ENCODE assay signal across 17 cellular contexts in genomic region chr18:3238742-3239141, GRCh38. TPM values are rescaled to one million over a fixed set of nuclear protein-coding genes. Genes with fewer than 3 reads are reported as not detected.
DNase-seq lines count a peak whose midpoint lies in the region; ATAC-seq and TF ChIP-seq lines count a peak whose summit lies in the region.
"Had no signal": no experiment of that assay in that cellular context is flagged by ENCODE, and none has a peak within 500 bp of the region (broad histone marks: within the 10 kb centered on the region; RNA-seq: fewer than 3 reads in every experiment).

No MANE protein-coding gene starts in this region.

- H3K36me3 ChIP-seq in CD4-positive, CD25-positive, alpha-beta regulatory T cell (ENCODE audit: control insufficient read depth, insufficient read depth, low read length): no peaks in the 10 kb centered on the region
- H3K36me3 ChIP-seq in Loucy (ENCODE audit: insufficient read depth, low read length): no peaks in the 10 kb centered on the region
- no peaks in the 10 kb centered on the region for H3K36me3 ChIP-seq in prostate gland
- H3K36me3 ChIP-seq: cardiac muscle cell had no signal

- peak; percentile 56 for TF ChIP-seq CTCF in Loucy (conservative IDR thresholded peaks at IDR 0.05; ENCODE audit: low read length)
- peak; percentile 19 for TF ChIP-seq CTCF in foreskin keratinocyte (conservative IDR thresholded peaks at IDR 0.05)
- TF ChIP-seq CTCF in activated CD8-positive, alpha-beta T cell treated with anti-CD3 and anti-CD28 coated beads for 36 hours (IDR thresholded peaks at IDR 0.05): no peak
- TF ChIP-seq CTCF in prostate gland (IDR thresholded peaks at IDR 0.05): no peak

- POLR2A ChIA-PET in activated CD8-positive, alpha-beta T cell treated with anti-CD3 and anti-CD28 coated beads for 36 hours (lab: Charles Lee): interaction anchor here (0.8 to 1.0 kb wide), 2 partner anchors 58 to 64 kb away, joined by 3 to 4 read pairs; no protein-coding TSS in a partner anchor

- intact Hi-C loops in activated CD8-positive, alpha-beta T cell treated with anti-CD3 and anti-CD28 coated beads for 36 hours (cut with micrococcal nuclease): no loop called here
- intact Hi-C loops in prostate gland (cut with DNase I): no loop called here

- 86% methylated on average over 2 of the region's 2 CpGs for WGBS in prostate gland

- no peak overlapping the region for H3K27ac ChIP-seq in CD4-positive, CD25-positive, alpha-beta regulatory T cell (ENCODE audit: insufficient read depth, low read length, poor library complexity, severe bottlenecking)
- H3K27ac ChIP-seq in foreskin keratinocyte (no peak overlapping the region), prostate gland (no peak overlapping the region)
- H3K27ac ChIP-seq: BLaER1 treated with 17β-estradiol and CSF1 and Interleukin-3, amounts not matched to agents 10 nM and 100 nM; cardiac muscle cell had no signal

- H3K4me2 ChIP-seq in Loucy (ENCODE audit: low read depth, low read length, poor library complexity, severe bottlenecking): no peak overlapping the region
- H3K4me2 ChIP-seq: BLaER1 treated with 17β-estradiol and CSF1 and Interleukin-3, amounts not matched to agents 10 nM and 100 nM had no signal

- H3F3A ChIP-seq in Loucy (ENCODE audit: low read depth): no peaks in the 10 kb centered on the region

- no peaks in the 10 kb centered on the region for H4K20me1 ChIP-seq in Loucy (ENCODE audit: insufficient read depth, low read length, poor library complexity, severe bottlenecking)
- H4K20me1 ChIP-seq: BLaER1 treated with 17β-estradiol and CSF1 and Interleukin-3, amounts not matched to agents 10 nM and 100 nM had no signal

- H3K27ac Mint-ChIP-seq in CD4-positive, CD25-positive, alpha-beta regulatory T cell: peak overlapping the region in 2 of 3 donors; percentile 72 to 74
- peak overlapping the region; percentile 36 for H3K27ac Mint-ChIP-seq in activated T-helper 17 cell treated with anti-CD3 and anti-CD28 coated beads, Interleukin-2, amount 50 U/mL, for 72 hours
- no peak overlapping the region for H3K27ac Mint-ChIP-seq in activated CD8-positive, alpha-beta T cell treated with anti-CD3 and anti-CD28 coated beads for 36 hours
- H3K27ac Mint-ChIP-seq: activated naive CD4-positive, alpha-beta T cell treated with anti-CD3 and anti-CD28 coated beads, Interleukin-2, amount 50 U/mL, for 72 hours; type B pancreatic cell had no signal

- TF ChIP-seq POLR2A in prostate gland (IDR thresholded peaks at IDR 0.05): no peak

- CTCF ChIA-PET in activated CD8-positive, alpha-beta T cell treated with anti-CD3 and anti-CD28 coated beads for 36 hours (lab: Charles Lee): interaction anchor here (1.0 to 1.9 kb wide), 6 partner anchors 19 to 244 kb away, joined by 3 to 6 read pairs (median 4); partner anchors contain the start of gene MYOM1

- no peak overlapping the region for H2AFZ ChIP-seq in Loucy (ENCODE audit: low read length)

- H3K4me3 ChIP-seq in CD4-positive, CD25-positive, alpha-beta regulatory T cell (ENCODE audit: low read depth, low read length): no peak overlapping the region
- H3K4me3 ChIP-seq in Loucy (ENCODE audit: low read length, poor library complexity, severe bottlenecking) (no peak overlapping the region), prostate gland (no peak overlapping the region)
- H3K4me3 ChIP-seq: BLaER1 treated with 17β-estradiol and CSF1 and Interleukin-3, amounts not matched to agents 10 nM and 100 nM; cardiac muscle cell had no signal

- no peak for DNase-seq in CD4-positive, CD25-positive, alpha-beta regulatory T cell
- DNase-seq in foreskin keratinocyte (no peak), SK-N-DZ (ENCODE audit: low spot score) (no peak), NK-92 (lab: John Stamatoyannopoulos, UW; ENCODE audit: unreplicated experiment) (no peak), prostate gland (ENCODE audit: low spot score) (no peak)
- DNase-seq in activated CD8-positive, alpha-beta T cell treated with anti-CD3 and anti-CD28 coated beads for 36 hours: no peak
- DNase-seq: mesenchymal stem cell, NCI-H1417 had no signal

- no peaks in the 10 kb centered on the region for H3K9me2 ChIP-seq in Loucy (replicated peaks; ENCODE audit: low read depth, low read length)

- H3K36me3 Mint-ChIP-seq in CD4-positive, CD25-positive, alpha-beta regulatory T cell: peaks cover 23% of the 10 kb centered on the region
- H3K36me3 Mint-ChIP-seq in activated T-helper 17 cell treated with anti-CD3 and anti-CD28 coated beads, Interleukin-2, amount 50 U/mL, for 72 hours (ENCODE audit: low read depth): no peaks in the 10 kb centered on the region
- peaks cover 20% of the 10 kb centered on the region for H3K36me3 Mint-ChIP-seq in activated CD8-positive, alpha-beta T cell treated with anti-CD3 and anti-CD28 coated beads for 36 hours (ENCODE audit: low read depth)
- H3K36me3 Mint-ChIP-seq: type B pancreatic cell had no signal

- H3K79me2 ChIP-seq in Loucy (ENCODE audit: insufficient read depth, low read length): no peaks in the 10 kb centered on the region

- no peaks in the 10 kb centered on the region for H3K27me3 ChIP-seq in CD4-positive, CD25-positive, alpha-beta regulatory T cell (ENCODE audit: control insufficient read depth, insufficient read depth, low read length)
- H3K27me3 ChIP-seq in Loucy (ENCODE audit: insufficient read depth, low read length, poor library complexity, severe bottlenecking) (no peaks in the 10 kb centered on the region), foreskin keratinocyte (no peaks in the 10 kb centered on the region), prostate gland (replicated peaks; ENCODE audit: insufficient read depth) (no peaks in the 10 kb centered on the region)
- H3K27me3 ChIP-seq: BLaER1 treated with 17β-estradiol and CSF1 and Interleukin-3, amounts not matched to agents 10 nM and 100 nM; cardiac muscle cell had no signal

- H3K9ac ChIP-seq in Loucy (ENCODE audit: low read depth, low read length, poor library complexity, severe bottlenecking): no peak overlapping the region
- H3K9ac ChIP-seq: BLaER1 treated with 17β-estradiol and CSF1 and Interleukin-3, amounts not matched to agents 10 nM and 100 nM had no signal

- H3K4me1 Mint-ChIP-seq in CD4-positive, CD25-positive, alpha-beta regulatory T cell: peaks cover 0 to 11% (median 2%) of the 10 kb centered on the region in 4 donors
- H3K4me1 Mint-ChIP-seq in activated T-helper 17 cell treated with anti-CD3 and anti-CD28 coated beads, Interleukin-2, amount 50 U/mL, for 72 hours: peaks cover 8% of the 10 kb centered on the region
- H3K4me1 Mint-ChIP-seq in activated CD8-positive, alpha-beta T cell treated with anti-CD3 and anti-CD28 coated beads for 36 hours (ENCODE audit: low read depth): no peaks in the 10 kb centered on the region

- ATAC-seq in CD4-positive, CD25-positive, alpha-beta regulatory T cell (ENCODE audit: low read depth in 2 of 2): no peak
- ATAC-seq in activated T-helper 17 cell treated with anti-CD3 and anti-CD28 coated beads, Interleukin-2, amount 50 U/mL, for 72 hours (replicated peaks): no peak
- ATAC-seq in foreskin keratinocyte: peak; percentile 33
- ATAC-seq in activated CD8-positive, alpha-beta T cell treated with anti-CD3 and anti-CD28 coated beads for 36 hours: no peak
- ATAC-seq: activated CD4-positive, CD25-positive, alpha-beta regulatory T cell treated with anti-CD3 and anti-CD28 coated beads, Interleukin-2, amount 50 U/mL, for 24 hours; activated naive CD4-positive, alpha-beta T cell treated with anti-CD3 and anti-CD28 coated beads, Interleukin-2, amount 50 U/mL, for 72 hours; sciatic nerve had no signal

- no peaks in the 10 kb centered on the region for H3K4me1 ChIP-seq in CD4-positive, CD25-positive, alpha-beta regulatory T cell (ENCODE audit: control insufficient read depth, insufficient read depth, low read length, poor library complexity, severe bottlenecking)
- H3K4me1 ChIP-seq in Loucy (ENCODE audit: insufficient read depth, low read length, poor library complexity, severe bottlenecking): peaks cover 12% of the 10 kb centered on the region
- H3K4me1 ChIP-seq in foreskin keratinocyte: peaks cover 4% of the 10 kb centered on the region
- no peaks in the 10 kb centered on the region for H3K4me1 ChIP-seq in prostate gland (replicated peaks)

- peaks cover 0 to 11% (median 1%) of the 10 kb centered on the region in 7 donors for H3K9me3 Mint-ChIP-seq in CD4-positive, CD25-positive, alpha-beta regulatory T cell
- H3K9me3 Mint-ChIP-seq in activated T-helper 17 cell treated with anti-CD3 and anti-CD28 coated beads, Interleukin-2, amount 50 U/mL, for 72 hours: no peaks in the 10 kb centered on the region
- peaks cover 17% of the 10 kb centered on the region for H3K9me3 Mint-ChIP-seq in activated CD8-positive, alpha-beta T cell treated with anti-CD3 and anti-CD28 coated beads for 36 hours
- H3K9me3 Mint-ChIP-seq: type B pancreatic cell had no signal

- H3K9me3 ChIP-seq in CD4-positive, CD25-positive, alpha-beta regulatory T cell (ENCODE audit: control insufficient read depth in 2 of 2, low read length in 2 of 2): peaks cover 0 to 10% of the 10 kb centered on the region in 2 experiments
- H3K9me3 ChIP-seq in Loucy (ENCODE audit: insufficient read depth, low read depth, low read length) (peaks cover 2% of the 10 kb centered on the region; the same call in 1 of the 2 replicates), prostate gland (no peaks in the 10 kb centered on the region)

- no peak overlapping the region for H3K4me3 Mint-ChIP-seq in CD4-positive, CD25-positive, alpha-beta regulatory T cell
- H3K4me3 Mint-ChIP-seq in activated T-helper 17 cell treated with anti-CD3 and anti-CD28 coated beads, Interleukin-2, amount 50 U/mL, for 72 hours: no peak overlapping the region
- no peak overlapping the region for H3K4me3 Mint-ChIP-seq in activated CD8-positive, alpha-beta T cell treated with anti-CD3 and anti-CD28 coated beads for 36 hours
- H3K4me3 Mint-ChIP-seq: type B pancreatic cell had no signal

- no peaks in the 10 kb centered on the region for H3K27me3 Mint-ChIP-seq in CD4-positive, CD25-positive, alpha-beta regulatory T cell
- H3K27me3 Mint-ChIP-seq in activated T-helper 17 cell treated with anti-CD3 and anti-CD28 coated beads, Interleukin-2, amount 50 U/mL, for 72 hours: no peaks in the 10 kb centered on the region
- no peaks in the 10 kb centered on the region for H3K27me3 Mint-ChIP-seq in activated CD8-positive, alpha-beta T cell treated with anti-CD3 and anti-CD28 coated beads for 36 hours
- H3K27me3 Mint-ChIP-seq: type B pancreatic cell had no signal

RNA-seq across cellular contexts. Expression of gene MYL12A, which starts 8.9 kb away (rescaled TPM):
- 382 TPM for total RNA-seq in CD4-positive, CD25-positive, alpha-beta regulatory T cell
- polyA plus RNA-seq in CD4-positive, CD25-positive, alpha-beta regulatory T cell: 1,000 to 10,000 TPM; 2,262 to 2,381 (median 2,361) TPM
- 100 to 1,000 TPM; 392 to 483 TPM for total RNA-seq in activated T-helper 17 cell treated with anti-CD3 and anti-CD28 coated beads, Interleukin-2, amount 50 U/mL, for 72 hours
- 549 and 551 TPM in 2 replicates for total RNA-seq in foreskin keratinocyte
- 617 and 641 TPM in 2 replicates for polyA plus RNA-seq in foreskin keratinocyte
- 113 and 122 TPM in 2 replicates for polyA plus RNA-seq in SK-N-DZ (2014; cell fraction: cytosol; rRNA removed)
- 67.1 and 86.3 TPM in 2 replicates for polyA plus RNA-seq in SK-N-DZ (2014; cell fraction: nucleus; rRNA removed)
- total RNA-seq in activated CD8-positive, alpha-beta T cell treated with anti-CD3 and anti-CD28 coated beads for 36 hours: 100 to 1,000 TPM; 405 to 423 TPM
- total RNA-seq in prostate gland: 100 to 1,000 TPM; 245 to 267 TPM

RNA-seq across cellular contexts. Expression of gene MYOM1, which starts 19.0 kb away (rescaled TPM):
- total RNA-seq in CD4-positive, CD25-positive, alpha-beta regulatory T cell: 1.4 TPM
- under 1 TPM; 0.03 to 0.68 (median 0.49) TPM for polyA plus RNA-seq in CD4-positive, CD25-positive, alpha-beta regulatory T cell
- total RNA-seq in activated T-helper 17 cell treated with anti-CD3 and anti-CD28 coated beads, Interleukin-2, amount 50 U/mL, for 72 hours: 1 to 10 TPM in 1 of 2 donors, under 1 TPM in 1; 0.52 to 2.0 TPM
- 0.07 and 0.11 TPM in 2 replicates for total RNA-seq in foreskin keratinocyte
- 0.03 and 0.10 TPM in 2 replicates for polyA plus RNA-seq in foreskin keratinocyte
- 0.05 TPM in 2 replicates for polyA plus RNA-seq in SK-N-DZ (2014; cell fraction: cytosol; rRNA removed)
- polyA plus RNA-seq in SK-N-DZ (2014; cell fraction: nucleus; rRNA removed): 0.12 and 0.25 TPM in 2 replicates
- total RNA-seq in activated CD8-positive, alpha-beta T cell treated with anti-CD3 and anti-CD28 coated beads for 36 hours: 1 to 10 TPM; 1.0 to 1.3 TPM
- 1 to 10 TPM; 6.1 to 6.5 TPM for total RNA-seq in prostate gland
- total RNA-seq: Daoy had no signal

RNA-seq across cellular contexts. Expression of gene MYL12B, which starts 23.2 kb away (rescaled TPM):
- total RNA-seq in CD4-positive, CD25-positive, alpha-beta regulatory T cell: 168 TPM
- polyA plus RNA-seq in CD4-positive, CD25-positive, alpha-beta regulatory T cell: 1,000 to 10,000 TPM in 2 of 4 donors, 100 to 1,000 TPM in 2; 980 to 1,134 (median 1,024) TPM
- total RNA-seq in activated T-helper 17 cell treated with anti-CD3 and anti-CD28 coated beads, Interleukin-2, amount 50 U/mL, for 72 hours: 100 to 1,000 TPM; 206 to 271 TPM
- total RNA-seq in foreskin keratinocyte (808 and 830 TPM in 2 replicates), prostate gland (100 to 1,000 TPM; 254 to 310 TPM)
- polyA plus RNA-seq in foreskin keratinocyte: 928 and 936 TPM in 2 replicates
- 192 and 227 TPM in 2 replicates for polyA plus RNA-seq in SK-N-DZ (2014; cell fraction: cytosol; rRNA removed)
- polyA plus RNA-seq in SK-N-DZ (2014; cell fraction: nucleus; rRNA removed): 87.8 and 109 TPM in 2 replicates
- total RNA-seq in activated CD8-positive, alpha-beta T cell treated with anti-CD3 and anti-CD28 coated beads for 36 hours: 100 to 1,000 TPM; 243 to 264 TPM

Comparison
In these comparisons a context has a peak if more than half of its experiments do, and no peak if none do; other contexts are left out.
1. CTCF ChIP-seq: peak in Loucy (single experiment) and foreskin keratinocyte (single experiment); none in activated CD8-positive, alpha-beta T cell treated with anti-CD3 and anti-CD28 coated beads for 36 hours (single experiment) and prostate gland (0 of 4).